ENCODE assay signal across 10 cellular contexts in the genomic region with DNA sequence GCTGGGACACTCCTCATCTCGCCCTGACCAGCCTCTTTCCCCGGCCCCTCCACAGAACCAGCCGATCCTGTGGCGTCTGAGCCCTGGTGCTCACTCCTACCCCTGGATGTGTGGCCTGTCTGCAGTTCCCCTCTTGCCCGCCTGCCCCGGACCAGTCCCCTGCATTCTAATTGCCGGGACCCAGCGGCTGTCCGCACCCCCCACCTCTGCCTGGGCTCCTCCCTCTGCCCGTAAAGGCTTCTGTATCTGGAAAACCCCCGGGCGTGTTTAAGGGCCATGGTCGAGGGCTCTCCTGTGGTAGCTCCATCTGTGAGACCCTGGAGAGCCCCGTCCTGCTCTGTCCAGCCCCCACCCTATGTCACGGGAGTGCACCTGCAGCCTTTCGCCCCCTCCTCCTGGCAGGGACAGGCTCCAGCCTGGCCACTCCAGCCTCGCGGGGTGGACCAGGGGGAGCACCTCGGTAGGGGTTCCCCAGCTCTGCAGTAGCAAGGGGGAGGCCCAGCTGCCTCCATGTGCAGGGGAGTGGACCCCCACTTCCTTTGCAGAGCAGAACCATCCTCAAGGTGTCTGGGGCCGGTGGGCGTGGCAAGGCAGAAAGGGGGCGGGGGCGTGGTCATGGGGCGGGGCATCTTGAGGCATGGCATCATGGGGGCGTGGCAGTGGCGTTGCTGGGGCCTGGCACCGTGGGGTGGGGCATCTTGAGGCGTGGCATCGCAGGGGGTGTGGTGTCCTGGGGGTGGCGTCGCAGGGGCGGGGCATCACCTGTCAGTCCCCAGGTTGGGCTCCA.
DNase-seq lines count a peak whose midpoint lies in the region; ATAC-seq and TF ChIP-seq lines count a peak whose summit lies in the region.
"Had no signal": no experiment of that assay in that cellular context is flagged by ENCODE, and none has a peak within 500 bp of the region (broad histone marks: within the 10 kb centered on the region; RNA-seq: fewer than 3 reads in every experiment).

No MANE protein-coding gene starts in this region.

- H3K27ac Mint-ChIP-seq in CD4-positive, alpha-beta T cell, result no peak overlapping the region
- H3K27ac Mint-ChIP-seq in T-helper 17 cell, result no peak overlapping the region
- no peak overlapping the region for H3K27ac Mint-ChIP-seq in activated naive CD4-positive, alpha-beta T cell treated with anti-CD3 and anti-CD28 coated beads, Interleukin-2, amount 10 ng/mL, durations not matched to agents 7 days and 5 days

- H3K18ac ChIP-seq in neuronal stem cell (ENCODE audit: low read length), result no peak overlapping the region

- no peak overlapping the region for H3K27ac ChIP-seq in CD4-positive, alpha-beta T cell (ENCODE audit: low read depth, low read length)
- H3K27ac ChIP-seq in DND-41 (ENCODE audit: low read length), result no peak overlapping the region
- H3K27ac ChIP-seq in neuronal stem cell (replicated peaks; ENCODE audit: low read length), result no peak overlapping the region
- H3K27ac ChIP-seq: gastrocnemius medialis, WERI-Rb-1 had no signal

- no peaks in the 10 kb centered on the region for H3K27me3 ChIP-seq in CD4-positive, alpha-beta T cell (ENCODE audit: control insufficient read depth, insufficient read depth, low read length)
- H3K27me3 ChIP-seq in DND-41 (ENCODE audit: insufficient read depth, low read length, poor library complexity) (no peaks in the 10 kb centered on the region), neuronal stem cell (ENCODE audit: control insufficient read depth in 3 of 3, insufficient read depth in 3 of 3, low read depth in 1 of 3, low read length in 3 of 3) (no peaks in the 10 kb centered on the region)

- WGBS in neuronal stem cell (ENCODE audit: extremely low coverage in 2 of 2, insufficient read length in 2 of 2, insufficient replicate concordance in 1 of 2), 2 donors, result no CpG with 5 or more reads among the region's 32 CpGs

- no peaks in the 10 kb centered on the region for H3K79me2 ChIP-seq in DND-41 (ENCODE audit: insufficient read depth, low read length)

- peak in 2 of 10 experiments; percentile 0 to 29 for DNase-seq in CD4-positive, alpha-beta T cell
- DNase-seq in DND-41, result peak; percentile 16
- DNase-seq in T-helper 17 cell, result peak in 2 of 3 donors; percentile 7 to 8
- no peak for DNase-seq in neuronal stem cell (ENCODE audit: low spot score)
- no peak for DNase-seq in activated naive CD4-positive, alpha-beta T cell treated with anti-CD3 and anti-CD28 coated beads, Interleukin-2, amount 10 ng/mL, durations not matched to agents 7 days and 5 days
- DNase-seq: gastrocnemius medialis, NCI-H345, WERI-Rb-1 had no signal

- H3K14ac ChIP-seq in neuronal stem cell (ENCODE audit: low read length), result peak overlapping the region; percentile 31

- H2AFZ ChIP-seq in DND-41 (ENCODE audit: low read depth, low read length) (no peak overlapping the region), neuronal stem cell (ENCODE audit: low read length) (no peak overlapping the region)

- no peak overlapping the region for H2BK12ac ChIP-seq in neuronal stem cell (ENCODE audit: low read length)

- no peaks in the 10 kb centered on the region for H3K36me3 Mint-ChIP-seq in CD4-positive, alpha-beta T cell (ENCODE audit: low read depth)
- H3K36me3 Mint-ChIP-seq in T-helper 17 cell (ENCODE audit: low read depth), result no peaks in the 10 kb centered on the region
- no peaks in the 10 kb centered on the region for H3K36me3 Mint-ChIP-seq in activated naive CD4-positive, alpha-beta T cell treated with anti-CD3 and anti-CD28 coated beads, Interleukin-2, amount 10 ng/mL, durations not matched to agents 7 days and 5 days

- no peak for TF ChIP-seq CTCF in CD4-positive, alpha-beta T cell (IDR thresholded peaks at IDR 0.05)
- no peak for TF ChIP-seq CTCF in DND-41 (IDR thresholded peaks at IDR 0.05; ENCODE audit: borderline replicate concordance, extremely low read depth, low read length, poor library complexity, severe bottlenecking)

- H3K36me3 ChIP-seq in DND-41 (ENCODE audit: insufficient read depth, low read length), result no peaks in the 10 kb centered on the region
- H3K36me3 ChIP-seq in neuronal stem cell (replicated peaks in 1 of 2; ENCODE audit: control insufficient read depth in 2 of 2, insufficient read depth in 2 of 2, low read length in 2 of 2), result no peaks in the 10 kb centered on the region
- H3K36me3 ChIP-seq: gastrocnemius medialis, WERI-Rb-1 had no signal

- no peaks in the 10 kb centered on the region for H3K9me3 Mint-ChIP-seq in CD4-positive, alpha-beta T cell
- no peaks in the 10 kb centered on the region for H3K9me3 Mint-ChIP-seq in activated naive CD4-positive, alpha-beta T cell treated with anti-CD3 and anti-CD28 coated beads, Interleukin-2, amount 10 ng/mL, durations not matched to agents 7 days and 5 days

- H2BK5ac ChIP-seq in neuronal stem cell (ENCODE audit: low read length), result no peak overlapping the region

- H3K27me3 Mint-ChIP-seq in CD4-positive, alpha-beta T cell, result no peaks in the 10 kb centered on the region
- no peaks in the 10 kb centered on the region for H3K27me3 Mint-ChIP-seq in T-helper 17 cell
- no peaks in the 10 kb centered on the region for H3K27me3 Mint-ChIP-seq in activated naive CD4-positive, alpha-beta T cell treated with anti-CD3 and anti-CD28 coated beads, Interleukin-2, amount 10 ng/mL, durations not matched to agents 7 days and 5 days

- H3K4me3 Mint-ChIP-seq in CD4-positive, alpha-beta T cell, result no peak overlapping the region
- no peak overlapping the region for H3K4me3 Mint-ChIP-seq in T-helper 17 cell
- H3K4me3 Mint-ChIP-seq in activated naive CD4-positive, alpha-beta T cell treated with anti-CD3 and anti-CD28 coated beads, Interleukin-2, amount 10 ng/mL, durations not matched to agents 7 days and 5 days, result no peak overlapping the region

- H3K23ac ChIP-seq in neuronal stem cell (ENCODE audit: low read depth, low read length, poor library complexity), result no peak overlapping the region

- no peak overlapping the region for H4K8ac ChIP-seq in neuronal stem cell (ENCODE audit: low read depth, low read length)

- POLR2A ChIA-PET in CD4-positive, alpha-beta T cell (lab: Charles Lee), result no interaction called here

- intact Hi-C loops in CD4-positive, alpha-beta T cell (cut with DNase I, micrococcal nuclease), result no loop called here

- H3K4me1 ChIP-seq in DND-41 (ENCODE audit: insufficient read depth, low read length), result no peaks in the 10 kb centered on the region
- H3K4me1 ChIP-seq in neuronal stem cell (ENCODE audit: control insufficient read depth in 2 of 2, insufficient read depth in 1 of 2, low read depth in 1 of 2, low read length in 2 of 2), result peaks cover 0 to 4% of the 10 kb centered on the region in 2 donors
- H3K4me1 ChIP-seq: gastrocnemius medialis had no signal

- peaks cover 7% of the 10 kb centered on the region for H4K20me1 ChIP-seq in DND-41 (ENCODE audit: insufficient read depth, low read length)

- H3K4me3 ChIP-seq in DND-41 (ENCODE audit: low read depth in 1 of 2, low read length in 2 of 2) (no peak overlapping the region), neuronal stem cell (ENCODE audit: low read length in 2 of 2) (no peak overlapping the region)
- H3K4me3 ChIP-seq: gastrocnemius medialis had no signal

- no peaks in the 10 kb centered on the region for H3K79me1 ChIP-seq in neuronal stem cell (ENCODE audit: low read depth, low read length)

- no peak overlapping the region for H2AK5ac ChIP-seq in neuronal stem cell (ENCODE audit: low read depth, low read length)

- H3K4me2 ChIP-seq in DND-41 (ENCODE audit: insufficient read depth, low read length), result no peak overlapping the region
- no peak overlapping the region for H3K4me2 ChIP-seq in neuronal stem cell (ENCODE audit: insufficient read depth, low read length, poor library complexity, severe bottlenecking)

- no peak overlapping the region for H4K91ac ChIP-seq in neuronal stem cell (ENCODE audit: low read depth, low read length, poor library complexity)

- H3K9ac ChIP-seq in DND-41 (ENCODE audit: low read depth, low read length), result no peak overlapping the region
- no peak overlapping the region for H3K9ac ChIP-seq in neuronal stem cell (ENCODE audit: low read depth, low read length, poor library complexity)

- ATAC-seq in CD4-positive, alpha-beta T cell (ENCODE audit: poor library complexity), result peak; percentile 34
- ATAC-seq in DND-41 (ENCODE audit: insufficient read depth, low read depth) (no peak), T-helper 17 cell (peak; percentile 52), GM21737 (IDR thresholded peaks at IDR 0.05; ENCODE audit: unreplicated experiment) (no peak), HG02571 (IDR thresholded peaks at IDR 0.05; ENCODE audit: unreplicated experiment) (no peak)
- ATAC-seq: gastrocnemius medialis had no signal

- no peaks in the 10 kb centered on the region for H3K9me3 ChIP-seq in CD4-positive, alpha-beta T cell (ENCODE audit: control insufficient read depth, low read length)
- H3K9me3 ChIP-seq in DND-41 (ENCODE audit: insufficient read depth, low read length, severe bottlenecking), result no peaks in the 10 kb centered on the region
- no peaks in the 10 kb centered on the region for H3K9me3 ChIP-seq in T-helper 17 cell (ENCODE audit: control insufficient read depth, low read length, poor library complexity, severe bottlenecking)
- peaks cover 0 to 21% of the 10 kb centered on the region in 2 donors for H3K9me3 ChIP-seq in neuronal stem cell (replicated peaks in 1 of 2; ENCODE audit: control insufficient read depth in 2 of 2, insufficient read depth in 1 of 2, low read depth in 1 of 2, low read length in 2 of 2)
- H3K9me3 ChIP-seq: gastrocnemius medialis had no signal

- H2BK15ac ChIP-seq in neuronal stem cell (ENCODE audit: low read length), result no peak overlapping the region

- CTCF ChIA-PET in CD4-positive, alpha-beta T cell (lab: Charles Lee), result no interaction called here
- CTCF ChIA-PET in activated naive CD4-positive, alpha-beta T cell treated with anti-CD3 and anti-CD28 coated beads, Interleukin-2, amount 10 ng/mL, durations not matched to agents 7 days and 5 days (lab: Charles Lee), result no interaction called here

- no peak overlapping the region for H2BK120ac ChIP-seq in neuronal stem cell (ENCODE audit: low read depth, low read length)

- H3K4ac ChIP-seq in neuronal stem cell (ENCODE audit: low read length), result no peak overlapping the region

- no peaks in the 10 kb centered on the region for H3K4me1 Mint-ChIP-seq in CD4-positive, alpha-beta T cell (ENCODE audit: low read depth)
- H3K4me1 Mint-ChIP-seq in T-helper 17 cell, result no peaks in the 10 kb centered on the region
- H3K4me1 Mint-ChIP-seq in activated naive CD4-positive, alpha-beta T cell treated with anti-CD3 and anti-CD28 coated beads, Interleukin-2, amount 10 ng/mL, durations not matched to agents 7 days and 5 days, result no peaks in the 10 kb centered on the region

Comparison
In these comparisons a context has a peak if more than half of its experiments do, and no peak if none do; other contexts are left out.
1. ATAC-seq: peak in CD4-positive, alpha-beta T cell (single experiment) and T-helper 17 cell (single experiment); none in DND-41 (single experiment), GM21737 (single experiment) and HG02571 (single experiment).
2. DNase-seq: peak in DND-41 (single experiment) and T-helper 17 cell (2 of 3); none in neuronal stem cell (single experiment) and activated naive CD4-positive, alpha-beta T cell treated with anti-CD3 and anti-CD28 coated beads, Interleukin-2, amount 10 ng/mL, durations not matched to agents 7 days and 5 days (single experiment).